In genomic region chr16:15388060-15388459, GRCh38 we compare ENCODE assay signal across 1 cellular context. TPM values are rescaled to one million over a fixed set of nuclear protein-coding genes. Genes with fewer than 3 reads are reported as not detected.
"Had no signal": no experiment of that assay in that cellular context is flagged by ENCODE, and none has a peak within 500 bp of the region (broad histone marks: within the 10 kb centered on the region; RNA-seq: fewer than 3 reads in every experiment).

No MANE protein-coding gene starts in this region.

RNA-seq across cellular contexts. Expression of gene MPV17L, which starts 7.5 kb away (rescaled TPM):
- total RNA-seq: MCF 10A had no signal
